In genomic region chr18:13284330-13285027, GRCh38 we compare ENCODE assay signal across 14 cellular contexts.
DNase-seq lines count a peak whose midpoint lies in the region; ATAC-seq and FAIRE-seq lines count a peak whose summit lies in the region.
"Had no signal": no experiment of that assay in that cellular context is flagged by ENCODE, and none has a peak within 500 bp of the region (broad histone marks: within the 10 kb centered on the region; RNA-seq: fewer than 3 reads in every experiment).

No MANE protein-coding gene starts in this region.

- FAIRE-seq in small intestine (lab: Jason Lieb, UNC) = no peak

- no peak overlapping the region for H3K4me3 ChIP-seq in small intestine (ENCODE audit: low read depth in 1 of 2, low read length in 2 of 2)
- H3K4me3 ChIP-seq: lower lobe of right lung, neural progenitor cell had no signal

- POLR2A ChIA-PET in naive thymus-derived CD8-positive, alpha-beta T cell (lab: Charles Lee) = no interaction called here

- peaks cover 0 to 2% (median 0%) of the 10 kb centered on the region in 3 donors for H3K36me3 Mint-ChIP-seq in naive thymus-derived CD8-positive, alpha-beta T cell

- no peaks in the 10 kb centered on the region for H3K27me3 Mint-ChIP-seq in naive thymus-derived CD8-positive, alpha-beta T cell

- 79 to 90% (median 81%) methylated on average over 22 of the region's 22 CpGs for WGBS in small intestine, 3 donors

- H3K27ac Mint-ChIP-seq in naive thymus-derived CD8-positive, alpha-beta T cell = peak overlapping the region in 6 of 10 donors; percentile 66 to 88 (median 74)
- H3K27ac Mint-ChIP-seq: neural progenitor cell had no signal

- DNase-seq in A172 (ENCODE audit: low spot score) = peak; percentile 49
- peak; percentile 80 for DNase-seq in G401 (ENCODE audit: low spot score)
- peak; percentile 27 for DNase-seq in activated effector memory CD4-positive, alpha-beta T cell treated with Interleukin-2 at 50 U/mL for 16 hours
- DNase-seq in naive thymus-derived CD8-positive, alpha-beta T cell = no peak
- no peak for DNase-seq in small intestine
- no peak for DNase-seq in SIG-M5 (lab: John Stamatoyannopoulos, UW)
- no peak for DNase-seq in SHP77 (lab: John Stamatoyannopoulos, UW)
- DNase-seq: brain microvascular endothelial cell, hippocampal formation, lower lobe of right lung, NCI-H2081 treated with DMSO at 0.1 percent for 48 hours had no signal

- peaks cover 19 to 59% (median 41%) of the 10 kb centered on the region in 4 donors for H3K4me1 Mint-ChIP-seq in naive thymus-derived CD8-positive, alpha-beta T cell

- H3K4me3 Mint-ChIP-seq in naive thymus-derived CD8-positive, alpha-beta T cell = peak overlapping the region in 6 of 10 donors; percentile 6 to 49 (median 20)
- H3K4me3 Mint-ChIP-seq: neural progenitor cell had no signal

- H3K27me3 ChIP-seq in small intestine (ENCODE audit: control insufficient read depth in 2 of 2, insufficient read depth in 2 of 2, low read length in 2 of 2) = no peaks in the 10 kb centered on the region
- H3K27me3 ChIP-seq: neural progenitor cell had no signal

- H3K9me3 Mint-ChIP-seq in naive thymus-derived CD8-positive, alpha-beta T cell = peaks cover 0 to 4% (median 0%) of the 10 kb centered on the region in 9 donors

- H3K9me3 ChIP-seq in small intestine (ENCODE audit: control insufficient read depth, low read depth) = no peaks in the 10 kb centered on the region
- H3K9me3 ChIP-seq: lower lobe of right lung had no signal

- in situ Hi-C loops in G401 (cut with HindIII; ENCODE audit: low sequenced_read_pairs) = no loop called here

- H3K4me1 ChIP-seq in small intestine (ENCODE audit: control insufficient read depth in 2 of 2, insufficient read depth in 1 of 2, low read depth in 1 of 2, low read length in 1 of 2) = no peaks in the 10 kb centered on the region
- H3K4me1 ChIP-seq: lower lobe of right lung had no signal

- ATAC-seq in naive thymus-derived CD8-positive, alpha-beta T cell = no peak
- ATAC-seq in HG02642 (IDR thresholded peaks at IDR 0.05; ENCODE audit: poor library complexity, unreplicated experiment) = no peak
- ATAC-seq: lower lobe of right lung had no signal

- H3K27ac ChIP-seq in small intestine (ENCODE audit: low read depth in 1 of 2, low read length in 1 of 2) = no peak overlapping the region
- H3K27ac ChIP-seq: brain microvascular endothelial cell, epithelial cell of prostate, lower lobe of right lung, neural progenitor cell had no signal

- H3K36me3 ChIP-seq in small intestine (ENCODE audit: control insufficient read depth in 2 of 2, insufficient read depth in 2 of 2, low read length in 2 of 2) = peaks cover 0 to 4% of the 10 kb centered on the region in 2 donors
- H3K36me3 ChIP-seq: brain microvascular endothelial cell, lower lobe of right lung, neural progenitor cell had no signal

Comparison
In these comparisons a context has a peak if more than half of its experiments do, and no peak if none do; other contexts are left out.
1. DNase-seq: peak in A172 (single experiment), G401 (single experiment) and activated effector memory CD4-positive, alpha-beta T cell treated with Interleukin-2 at 50 U/mL for 16 hours (single experiment); none in naive thymus-derived CD8-positive, alpha-beta T cell (0 of 10), small intestine (single experiment), SIG-M5 (single experiment) and SHP77 (0 of 2).